Comparison of ENCODE assay signal across 13 cellular contexts in the genomic region with DNA sequence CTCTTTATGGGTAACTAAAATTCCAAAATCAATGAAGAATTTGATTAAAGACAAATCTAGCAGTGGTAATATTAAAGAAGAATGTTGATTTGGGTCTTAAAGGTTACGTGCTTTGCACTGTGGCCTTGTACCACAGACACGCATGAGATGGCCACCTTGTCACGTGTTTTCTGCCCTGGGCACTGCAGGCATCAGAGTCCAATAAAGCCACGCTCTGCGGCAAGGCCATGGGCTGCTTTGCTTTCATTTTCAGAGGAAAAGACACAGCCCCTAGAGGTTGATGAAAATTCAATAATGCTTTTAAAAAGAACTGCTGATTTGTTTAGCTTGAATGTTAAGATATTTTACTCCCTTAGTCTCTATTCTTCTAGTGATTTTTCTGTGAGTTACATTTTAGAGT. TPM values are rescaled to one million over a fixed set of nuclear protein-coding genes. Genes with fewer than 3 reads are reported as not detected.
DNase-seq lines count a peak whose midpoint lies in the region; ATAC-seq and TF ChIP-seq lines count a peak whose summit lies in the region.
"Had no signal": no experiment of that assay in that cellular context is flagged by ENCODE, and none has a peak within 500 bp of the region (broad histone marks: within the 10 kb centered on the region; RNA-seq: fewer than 3 reads in every experiment).

No MANE protein-coding gene starts in this region.

- no peak for TF ChIP-seq CTCF in CD14-positive monocyte (IDR thresholded peaks at IDR 0.05)
- TF ChIP-seq CTCF in natural killer cell (IDR thresholded peaks at IDR 0.05), result no peak
- no peak for TF ChIP-seq CTCF in gastrocnemius medialis (IDR thresholded peaks at IDR 0.05 in 4 of 5, conservative IDR thresholded peaks at IDR 0.05 in 1 of 5)

- H3K4me3 ChIP-seq in adipocyte (ENCODE audit: low read length) (no peak overlapping the region), HAP-1 (no peak overlapping the region), gastrocnemius medialis (peak overlapping the region in 2 of 4 donors; percentile 8 to 13)

- H3K4me1 Mint-ChIP-seq in CD14-positive monocyte (peaks cover 39% of the 10 kb centered on the region), natural killer cell (peaks cover 13 to 16% of the 10 kb centered on the region in 2 donors)

- DNase-seq in CD14-positive monocyte (ENCODE audit: low spot score) (no peak), adipocyte (ENCODE audit: low read depth) (no peak), natural killer cell (no peak), HAP-1 (ENCODE audit: low spot score in 2 of 2) (no peak), gastrocnemius medialis (no peak), AML-193 (lab: John Stamatoyannopoulos, UW) (no peak)
- DNase-seq: effector memory CD8-positive, alpha-beta T cell; H7; NCI-H1105; NK-92 treated with Interleukin-12 subunit alpha and Interleukin-12 subunit beta, amount 100 ng/mL, for 24 hours had no signal

- no peak overlapping the region for H3K27ac ChIP-seq in gastrocnemius medialis

- H3K36me3 Mint-ChIP-seq in CD14-positive monocyte (no peaks in the 10 kb centered on the region), natural killer cell (no peaks in the 10 kb centered on the region)

- no peaks in the 10 kb centered on the region for H3K9me3 ChIP-seq in adipocyte (ENCODE audit: control insufficient read depth, low read length)
- no peaks in the 10 kb centered on the region for H3K9me3 ChIP-seq in HAP-1
- no peaks in the 10 kb centered on the region for H3K9me3 ChIP-seq in gastrocnemius medialis

- peak; percentile 68 for ATAC-seq in HG02885 (IDR thresholded peaks at IDR 0.05; ENCODE audit: poor library complexity, unreplicated experiment)
- ATAC-seq in natural killer cell, result peak; percentile 35 to 57 (median 42)
- no peak for ATAC-seq in esophagus mucosa
- no peak for ATAC-seq in gastrocnemius medialis
- ATAC-seq: effector memory CD8-positive, alpha-beta T cell had no signal

- no peaks in the 10 kb centered on the region for H3K9me3 Mint-ChIP-seq in CD14-positive monocyte
- H3K9me3 Mint-ChIP-seq in natural killer cell, result no peaks in the 10 kb centered on the region
- H3K9me3 Mint-ChIP-seq: effector memory CD8-positive, alpha-beta T cell; T-helper 2 cell treated with Interferon-gamma antibody and Interleukin-4, amounts not matched to agents 5 μg/mL and 100 μg/mL, for 36 hours had no signal

- in situ Hi-C loops in HAP-1 (cut with MboI; ENCODE audit: low sequenced_read_pairs), result no loop called here
- in situ Hi-C loops in gastrocnemius medialis (cut with MboI; ENCODE audit: low sequenced_read_pairs in 4 of 4), result no loop called here

- H3K4me3 Mint-ChIP-seq in CD14-positive monocyte (peak overlapping the region; percentile 13 to 64), natural killer cell (no peak overlapping the region)
- H3K4me3 Mint-ChIP-seq: effector memory CD8-positive, alpha-beta T cell; T-helper 2 cell treated with Interferon-gamma antibody and Interleukin-4, amounts not matched to agents 5 μg/mL and 100 μg/mL, for 36 hours had no signal

- peak overlapping the region; percentile 58 for H3K9ac ChIP-seq in adipocyte (ENCODE audit: low read length)

- TF ChIP-seq POLR2A in gastrocnemius medialis (IDR thresholded peaks at IDR 0.05), result no peak

- H3K4me1 ChIP-seq in adipocyte (ENCODE audit: control insufficient read depth, insufficient read depth, low read length) (peaks cover 66% of the 10 kb centered on the region), HAP-1 (no peaks in the 10 kb centered on the region), gastrocnemius medialis (no peaks in the 10 kb centered on the region)

- intact Hi-C loops in CD14-positive monocyte (cut with micrococcal nuclease) (loop anchor here in 1 of 2 donors (10.0 kb wide), 1 partner anchor 199 kb away; the partner anchor contains the start of gene BZW1), natural killer cell (cut with micrococcal nuclease) (no loop called here), gastrocnemius medialis (cut with DNase I; ENCODE audit: low total_unique reads) (no loop called here)

- H3K36me3 ChIP-seq in adipocyte (ENCODE audit: control insufficient read depth, insufficient read depth, low read length, severe bottlenecking), result peaks cover 84% of the 10 kb centered on the region
- no peaks in the 10 kb centered on the region for H3K36me3 ChIP-seq in HAP-1 (replicated peaks)
- H3K36me3 ChIP-seq in gastrocnemius medialis, result no peaks in the 10 kb centered on the region

- H3K27me3 ChIP-seq in adipocyte (replicated peaks; ENCODE audit: control insufficient read depth, insufficient read depth, low read length), result no peaks in the 10 kb centered on the region
- H3K27me3 ChIP-seq in HAP-1 (ENCODE audit: low read depth), result no peaks in the 10 kb centered on the region
- no peaks in the 10 kb centered on the region for H3K27me3 ChIP-seq in gastrocnemius medialis

- H3K27ac Mint-ChIP-seq in CD14-positive monocyte, result peak overlapping the region in 6 of 7 donors; percentile 45 to 88 (median 68)
- no peak overlapping the region for H3K27ac Mint-ChIP-seq in natural killer cell
- H3K27ac Mint-ChIP-seq: effector memory CD8-positive, alpha-beta T cell; T-helper 2 cell treated with Interferon-gamma antibody and Interleukin-4, amounts not matched to agents 5 μg/mL and 100 μg/mL, for 36 hours had no signal

- H3K27me3 Mint-ChIP-seq in CD14-positive monocyte (ENCODE audit: low read depth in 3 of 3), result peaks cover 0 to 3% (median 0%) of the 10 kb centered on the region in 3 donors
- H3K27me3 Mint-ChIP-seq in natural killer cell (ENCODE audit: low read depth in 2 of 2), result peaks cover 2 to 5% of the 10 kb centered on the region in 2 donors

RNA-seq across cellular contexts. Expression of gene AOX1, which starts 30.4 kb away (rescaled TPM):
- not detected for polyA plus RNA-seq in CD14-positive monocyte
- total RNA-seq in natural killer cell (not detected), esophagus mucosa (5.2 TPM), gastrocnemius medialis (10 to 100 TPM; 22.1 to 41.8 (median 34.0) TPM)

Comparison
In these comparisons a context has a peak if more than half of its experiments do, and no peak if none do; other contexts are left out.
1. H3K27ac Mint-ChIP-seq: peak in CD14-positive monocyte (6 of 7); none in natural killer cell (0 of 2).
2. ATAC-seq: peak in HG02885 (single experiment) and natural killer cell (3 of 3); none in esophagus mucosa (single experiment) and gastrocnemius medialis (0 of 2).